Comparison of ENCODE assay signal across 8 cellular contexts in genomic region chr14:39231751-39232553, GRCh38. TPM values are rescaled to one million over a fixed set of nuclear protein-coding genes. Genes with fewer than 3 reads are reported as not detected.
DNase-seq lines count a peak whose midpoint lies in the region; ATAC-seq, FAIRE-seq and TF ChIP-seq lines count a peak whose summit lies in the region.
"Not testable (repeated sequence)": the region's sequence is repeated elsewhere in the genome, so short reads cannot be mapped to it uniquely, and the experiment has no call there.

No MANE protein-coding gene starts in this region.

- not testable (repeated sequence) for H3K27me3 Mint-ChIP-seq in activated CD4-positive, alpha-beta T cell treated with anti-CD3 and anti-CD28 coated beads for 36 hours; endothelial cell (ENCODE audit: unreplicated experiment)

- not testable (repeated sequence) for H3K9me3 Mint-ChIP-seq in activated CD4-positive, alpha-beta T cell treated with anti-CD3 and anti-CD28 coated beads for 36 hours (ENCODE audit: low read depth); endothelial cell (ENCODE audit: unreplicated experiment)

- POLR2A ChIA-PET in activated CD4-positive, alpha-beta T cell treated with anti-CD3 and anti-CD28 coated beads for 36 hours (lab: Charles Lee): interaction anchor here (0.6 kb wide), 1 partner anchor 19 kb away, joined by 4 read pairs; no protein-coding TSS in a partner anchor

- TF ChIP-seq CTCF in GM12872 (IDR thresholded peaks at IDR 0.05; ENCODE audit: insufficient read depth, low read depth, low read length): peak; percentile 49
- TF ChIP-seq CTCF in endothelial cell (IDR thresholded peaks at IDR 0.05; ENCODE audit: unreplicated experiment): not testable (repeated sequence)

- DNase-seq in NCI-H460 (ENCODE audit: extremely low read depth, low read depth) (peak; percentile 44), endothelial cell (ENCODE audit: low spot score) (peak; percentile 21), lung microvascular endothelial cell (ENCODE audit: low read depth in 2 of 2) (peak; percentile 55 to 61)
- DNase-seq in activated CD4-positive, alpha-beta T cell treated with anti-CD3 and anti-CD28 coated beads for 36 hours: peak; percentile 55

- not testable (repeated sequence) for H3K4me3 Mint-ChIP-seq in activated CD4-positive, alpha-beta T cell treated with anti-CD3 and anti-CD28 coated beads for 36 hours; endothelial cell (ENCODE audit: unreplicated experiment)

- not testable (repeated sequence) for H3K36me3 Mint-ChIP-seq in activated CD4-positive, alpha-beta T cell treated with anti-CD3 and anti-CD28 coated beads for 36 hours (ENCODE audit: low read depth); endothelial cell (ENCODE audit: low read depth, unreplicated experiment)

- ATAC-seq in GM21529 (IDR thresholded peaks at IDR 0.05; ENCODE audit: unreplicated experiment) (peak; percentile 85), HG03342 (IDR thresholded peaks at IDR 0.05; ENCODE audit: unreplicated experiment) (peak; percentile 80)
- peak; percentile 21 for ATAC-seq in activated CD4-positive, alpha-beta T cell treated with anti-CD3 and anti-CD28 coated beads for 36 hours

- H3K4me1 Mint-ChIP-seq in activated CD4-positive, alpha-beta T cell treated with anti-CD3 and anti-CD28 coated beads for 36 hours: peaks cover 47% of the 10 kb centered on the region
- H3K4me1 Mint-ChIP-seq in endothelial cell (ENCODE audit: unreplicated experiment): peaks cover 26% of the 10 kb centered on the region

- FAIRE-seq in A204.1 (lab: Jason Lieb, UNC): peak; percentile 29

- H3K27ac Mint-ChIP-seq in activated CD4-positive, alpha-beta T cell treated with anti-CD3 and anti-CD28 coated beads for 36 hours: not testable (repeated sequence)
- peak overlapping the region; percentile 11 for H3K27ac Mint-ChIP-seq in endothelial cell (ENCODE audit: unreplicated experiment)

- CTCF ChIA-PET in activated CD4-positive, alpha-beta T cell treated with anti-CD3 and anti-CD28 coated beads for 36 hours (lab: Charles Lee): interaction anchor here (0.6 to 1.5 kb wide), 10 partner anchors 9 to 240 kb away, joined by 3 to 5 read pairs (median 4); partner anchors contain the start of gene TRAPPC6B

- intact Hi-C loops in activated CD4-positive, alpha-beta T cell treated with anti-CD3 and anti-CD28 coated beads for 36 hours (cut with DNase I, micrococcal nuclease): loop anchor here (1.0 to 2.0 kb wide), 2 partner anchors 136 to 137 kb away; no protein-coding TSS in a partner anchor

RNA-seq across cellular contexts. Expression of gene MIA2, which starts 1.8 kb away (rescaled TPM):
- 66.7 and 72.8 TPM in 2 replicates for total RNA-seq in NCI-H460 (2014; rRNA removed; shearing (Covaris generic))
- polyA plus RNA-seq in NCI-H460 (2014; cell fraction: nucleus; rRNA removed): 26.7 and 32.5 TPM in 2 replicates
- total RNA-seq in activated CD4-positive, alpha-beta T cell treated with anti-CD3 and anti-CD28 coated beads for 36 hours: 10 to 100 TPM; 18.2 to 22.2 TPM
- total RNA-seq in endothelial cell (ENCODE audit: unreplicated experiment) (19.8 TPM), lung microvascular endothelial cell (8.7 and 17.3 TPM in 2 replicates)

RNA-seq across cellular contexts. Expression of gene PNN, which starts 56.9 kb away (rescaled TPM):
- 32.5 and 48.9 TPM in 2 replicates for total RNA-seq in NCI-H460 (2014; rRNA removed; shearing (Covaris generic))
- 89.3 and 94.1 TPM in 2 replicates for polyA plus RNA-seq in NCI-H460 (2014; cell fraction: nucleus; rRNA removed)
- 10 to 100 TPM; 87.8 to 98.3 TPM for total RNA-seq in activated CD4-positive, alpha-beta T cell treated with anti-CD3 and anti-CD28 coated beads for 36 hours
- total RNA-seq in endothelial cell (ENCODE audit: unreplicated experiment) (128 TPM), lung microvascular endothelial cell (8.1 and 14.1 TPM in 2 replicates)

Comparison
In these comparisons a context has a peak if more than half of its experiments do, and no peak if none do; other contexts are left out.
1. Peak in every context shown above with its lines: DNase-seq and ATAC-seq.
2. ATAC-seq: peak in every context shown above with its lines; median percentile 85 in GM21529; 80 in HG03342; 21 in activated CD4-positive, alpha-beta T cell treated with anti-CD3 and anti-CD28 coated beads for 36 hours.